In the genomic region with DNA sequence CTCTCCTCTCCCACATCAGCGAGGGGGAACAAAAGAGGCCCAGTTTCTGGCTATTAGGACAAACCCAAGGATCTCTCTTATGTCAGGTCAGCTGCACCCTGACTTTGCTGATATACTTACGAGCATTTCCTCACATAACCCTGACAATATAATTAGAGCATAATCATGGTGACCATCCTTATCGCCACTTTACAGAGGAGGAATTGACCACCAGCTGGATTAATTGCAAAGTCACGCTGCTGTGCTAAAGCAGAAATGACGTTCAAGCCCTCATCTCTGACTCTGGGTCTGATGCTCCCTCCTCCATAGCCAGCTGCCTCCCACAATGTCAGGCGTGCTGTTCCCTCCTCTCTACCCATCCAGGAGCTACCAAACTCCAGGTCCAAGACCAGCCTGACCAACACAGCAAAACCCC, we compare ENCODE assay signal across 1 cellular context.
A peak's percentile ranks its signal among the peaks of the same experiment; 100 is the strongest.
TF ChIP-seq lines count a peak whose summit lies in the region.

No MANE protein-coding gene starts in this region.

TF ChIP-seq in K562, 482 proteins besides CTCF, POLR2A, EP300 and RAD21 (continued from another document and continues in another):
- TF ChIP-seq MGA (IDR thresholded peaks at IDR 0.05) (no peak), RBFOX2 (IDR thresholded peaks at IDR 0.05; ENCODE audit: low read depth, low read length) (no peak), L3MBTL2 (IDR thresholded peaks at IDR 0.05) (peak; percentile 36; the same call in 1 of the 2 replicates), ILK (tag; IDR thresholded peaks at IDR 0.05; ENCODE audit: borderline replicate concordance, low read depth) (no peak), RBM39 (optimal IDR thresholded peaks at IDR 0.05; ENCODE audit: low read depth, low read length) (no peak), ASH1L (IDR thresholded peaks at IDR 0.05; ENCODE audit: borderline replicate concordance, low read depth, partially characterized antibody) (no peak), ZNF592 (IDR thresholded peaks at IDR 0.05) (peak; percentile 62), BRCA1 (IDR thresholded peaks at IDR 0.05) (no peak), BRCA1 (CRISPR knock-in tag; IDR thresholded peaks at IDR 0.05) (no peak), PRMT5 (CRISPR knock-in tag; IDR thresholded peaks at IDR 0.05) (no peak), CBX2 (IDR thresholded peaks at IDR 0.05; ENCODE audit: insufficient read depth, low read length, poor library complexity, severe bottlenecking) (no peak), CAMTA2 (CRISPR knock-in tag; conservative IDR thresholded peaks at IDR 0.05) (no peak), THAP12 (CRISPR knock-in tag; IDR thresholded peaks at IDR 0.05) (no peak), ZNF444 (CRISPR knock-in tag; IDR thresholded peaks at IDR 0.05) (no peak), NFYB (IDR thresholded peaks at IDR 0.05; ENCODE audit: extremely low read depth, insufficient read length) (no peak), DLX4 (CRISPR knock-in tag; IDR thresholded peaks at IDR 0.05) (no peak), JUNB (CRISPR knock-in tag; conservative IDR thresholded peaks at IDR 0.05) (no peak), ZC3H8 (IDR thresholded peaks at IDR 0.05) (no peak), EGR1 (conservative IDR thresholded peaks at IDR 0.05) (0 out of 2 replicates have a peak, but pooled peaks have one; percentile 14), HNRNPH1 (optimal IDR thresholded peaks at IDR 0.05; ENCODE audit: low read depth, low read length) (no peak), RREB1 (CRISPR knock-in tag; IDR thresholded peaks at IDR 0.05) (no peak)
